ENCODE assay signal across 14 cellular contexts in genomic region chr16:15677447-15677846, GRCh38.
"Had no signal": no experiment of that assay in that cellular context is flagged by ENCODE, and none has a peak within 500 bp of the region (broad histone marks: within the 10 kb centered on the region; RNA-seq: fewer than 3 reads in every experiment).

No MANE protein-coding gene starts in this region.

- H3K4me3 Mint-ChIP-seq: activated T-cell treated with anti-CD3 and anti-CD28 coated beads, Interleukin-2, amount 50 U/mL, for 24 hours; central memory CD8-positive, alpha-beta T cell; memory B cell; stimulated activated naive B cell treated with anti-CD40 and anti-IgM and Interleukin-4, amounts not matched to agents 10 μg/mL and 1 μg/mL and 100 μg/mL, for 72 hours had no signal

- H3K27me3 ChIP-seq: transverse colon, vagina had no signal

- H3K9me3 ChIP-seq: mucosa of descending colon, SK-N-SH, transverse colon, vagina had no signal

- ATAC-seq: activated CD4-positive, CD25-positive, alpha-beta regulatory T cell treated with anti-CD3 and anti-CD28 coated beads, Interleukin-2, amount 50 U/mL, for 24 hours; activated naive CD4-positive, alpha-beta T cell treated with anti-CD3 and anti-CD28 coated beads, Interleukin-2, amount 50 U/mL, for 72 hours; mucosa of descending colon; naive thymus-derived CD8-positive, alpha-beta T cell; stimulated activated naive B cell treated with anti-CD40 and anti-IgM and Interleukin-4, amounts not matched to agents 10 μg/mL and 1 μg/mL and 100 μg/mL, for 72 hours had no signal

- H3K27ac Mint-ChIP-seq: memory B cell had no signal

- H3K27me3 Mint-ChIP-seq: activated T-cell treated with anti-CD3 and anti-CD28 coated beads, Interleukin-2, amount 50 U/mL, for 24 hours; central memory CD8-positive, alpha-beta T cell; memory B cell; naive thymus-derived CD8-positive, alpha-beta T cell; stimulated activated naive B cell treated with anti-CD40 and anti-IgM and Interleukin-4, amounts not matched to agents 10 μg/mL and 1 μg/mL and 100 μg/mL, for 72 hours had no signal

- H3K27ac ChIP-seq: transverse colon had no signal

- H3K4me3 ChIP-seq: mucosa of descending colon, transverse colon, vagina had no signal

- H3K9me3 Mint-ChIP-seq: activated naive CD4-positive, alpha-beta T cell treated with anti-CD3 and anti-CD28 coated beads, Interleukin-2, amount 50 U/mL, for 72 hours; activated T-cell treated with anti-CD3 and anti-CD28 coated beads, Interleukin-2, amount 50 U/mL, for 24 hours; central memory CD8-positive, alpha-beta T cell; memory B cell; naive thymus-derived CD8-positive, alpha-beta T cell; stimulated activated naive B cell treated with anti-CD40 and anti-IgM and Interleukin-4, amounts not matched to agents 10 μg/mL and 1 μg/mL and 100 μg/mL, for 72 hours had no signal

- DNase-seq: activated effector memory CD4-positive, alpha-beta T cell treated with Interleukin-2 at 50 U/mL for 16 hours; activated T-cell treated with anti-CD3 and anti-CD28 coated beads, Interleukin-2, amount 50 U/mL, for 24 hours; erythroblast; mucosa of descending colon; naive thymus-derived CD8-positive, alpha-beta T cell; SK-N-SH; stimulated activated CD4-positive, alpha-beta T cell treated with anti-CD3 and anti-CD28 coated beads, Interleukin-2, amount 100 ng/mL, for 48 hours; stimulated activated naive B cell treated with anti-CD40 and anti-IgM and Interleukin-4, amounts not matched to agents 10 μg/mL and 1 μg/mL and 100 μg/mL, for 72 hours; transverse colon had no signal
